19 cellular contexts compared by ENCODE assay signal in genomic region chr2:205051417-205051816, GRCh38.
DNase-seq lines count a peak whose midpoint lies in the region; TF ChIP-seq lines count a peak whose summit lies in the region.
"Had no signal": no experiment of that assay in that cellular context is flagged by ENCODE, and none has a peak within 500 bp of the region (broad histone marks: within the 10 kb centered on the region; RNA-seq: fewer than 3 reads in every experiment).

No MANE protein-coding gene starts in this region.

- H4K20me1 ChIP-seq in OCI-LY3 (ENCODE audit: insufficient read depth, low read length): no peaks in the 10 kb centered on the region
- H4K20me1 ChIP-seq in neural cell (ENCODE audit: insufficient read depth): no peaks in the 10 kb centered on the region
- H4K20me1 ChIP-seq: BLaER1 had no signal

- DNase-seq in BE2C (no peak), epithelial cell of proximal tubule (ENCODE audit: low read depth) (no peak), GDM1 (lab: John Stamatoyannopoulos, UW) (no peak), NCI-H226 (no peak), NCI-H524 (lab: John Stamatoyannopoulos, UW) (no peak)
- no peak for DNase-seq in activated naive CD8-positive, alpha-beta T cell treated with anti-CD3 and anti-CD28 coated beads for 36 hours
- DNase-seq: activated CD8-positive, alpha-beta memory T cell treated with anti-CD3 and anti-CD28 coated beads, Interleukin-2, amount 10 ng/mL, durations not matched to agents 7 days and 5 days; adrenal gland; effector CD8-positive, alpha-beta T cell; foreskin melanocyte; NCI-H1436 treated with DMSO at 0.1 percent for 48 hours; RPMI8226; stimulated activated CD8-positive, alpha-beta memory T cell treated with anti-CD3 and anti-CD28 coated beads, Interleukin-4, amount 100 ng/mL, for 48 hours had no signal

- H2AFZ ChIP-seq in OCI-LY3 (ENCODE audit: low read depth, low read length): no peak overlapping the region
- H2AFZ ChIP-seq in neural cell (ENCODE audit: low read depth, low read length): no peak overlapping the region
- H2AFZ ChIP-seq: parathyroid adenoma had no signal

- H3K9me2 ChIP-seq in neural cell (ENCODE audit: insufficient read depth, low read length): no peaks in the 10 kb centered on the region

- H3K4me2 ChIP-seq in OCI-LY3 (ENCODE audit: low read length) (no peak overlapping the region), neural cell (ENCODE audit: low read length) (no peak overlapping the region)
- H3K4me2 ChIP-seq: BLaER1 had no signal

- peaks cover 4% of the 10 kb centered on the region for H3K36me3 Mint-ChIP-seq in activated naive CD8-positive, alpha-beta T cell treated with anti-CD3 and anti-CD28 coated beads for 36 hours
- H3K36me3 Mint-ChIP-seq: activated CD8-positive, alpha-beta memory T cell treated with anti-CD3 and anti-CD28 coated beads, Interleukin-2, amount 10 ng/mL, durations not matched to agents 7 days and 5 days had no signal

- H3K27me3 ChIP-seq in BE2C (no peaks in the 10 kb centered on the region), OCI-LY3 (ENCODE audit: low read depth, low read length) (no peaks in the 10 kb centered on the region), neural cell (ENCODE audit: insufficient read depth, low read depth, low read length) (no peaks in the 10 kb centered on the region)
- H3K27me3 ChIP-seq: adrenal gland, BLaER1 had no signal

- H3K4me1 ChIP-seq in BE2C (peaks cover 23% of the 10 kb centered on the region), OCI-LY3 (ENCODE audit: low read length) (0 out of 2 replicates have a peak, but pooled peaks cover 3% of the 10 kb centered on the region)
- H3K4me1 ChIP-seq: BLaER1 had no signal

- no peaks in the 10 kb centered on the region for H3F3A ChIP-seq in neural cell (ENCODE audit: insufficient read depth, low read length, poor library complexity, severe bottlenecking)

- H3K36me3 ChIP-seq in BE2C (no peaks in the 10 kb centered on the region), OCI-LY3 (replicated peaks; ENCODE audit: low read depth, low read length) (no peaks in the 10 kb centered on the region), neural cell (ENCODE audit: insufficient read depth, low read length) (no peaks in the 10 kb centered on the region)
- H3K36me3 ChIP-seq: adrenal gland, BLaER1 had no signal

- TF ChIP-seq RAD21 in neural cell (conservative IDR thresholded peaks at IDR 0.05): peak; percentile 38

- no peak overlapping the region for H3K4me3 Mint-ChIP-seq in activated naive CD8-positive, alpha-beta T cell treated with anti-CD3 and anti-CD28 coated beads for 36 hours
- H3K4me3 Mint-ChIP-seq: activated CD8-positive, alpha-beta memory T cell treated with anti-CD3 and anti-CD28 coated beads, Interleukin-2, amount 10 ng/mL, durations not matched to agents 7 days and 5 days had no signal

- H3K27ac Mint-ChIP-seq in activated naive CD8-positive, alpha-beta T cell treated with anti-CD3 and anti-CD28 coated beads for 36 hours: no peak overlapping the region
- H3K27ac Mint-ChIP-seq: activated CD8-positive, alpha-beta memory T cell treated with anti-CD3 and anti-CD28 coated beads, Interleukin-2, amount 10 ng/mL, durations not matched to agents 7 days and 5 days; activated T-helper 2 cell treated with anti-CD3 and anti-CD28 coated beads, Interferon-gamma antibody, Interleukin-2, Interleukin-4, amounts not matched to agents 10 μg/mL and 5 μg/mL and 100 μg/mL, durations not matched to agents 14 hours and 24 hours and 36 hours had no signal

- H3K9ac ChIP-seq in OCI-LY3 (ENCODE audit: low read length): no peak overlapping the region
- no peak overlapping the region for H3K9ac ChIP-seq in neural cell (ENCODE audit: low read length)
- H3K9ac ChIP-seq: BLaER1, parathyroid adenoma had no signal

- H3K9me3 Mint-ChIP-seq in activated naive CD8-positive, alpha-beta T cell treated with anti-CD3 and anti-CD28 coated beads for 36 hours: peaks cover 13% of the 10 kb centered on the region

- H3K4me3 ChIP-seq in BE2C (ENCODE audit: low read depth, low read length) (no peak overlapping the region), OCI-LY3 (ENCODE audit: low read length) (no peak overlapping the region), epithelial cell of proximal tubule (ENCODE audit: low read depth, low read length) (no peak overlapping the region), neural cell (ENCODE audit: low read length) (no peak overlapping the region)
- H3K4me3 ChIP-seq: adrenal gland, BLaER1, skin epidermis had no signal

- no peaks in the 10 kb centered on the region for H3K79me2 ChIP-seq in OCI-LY3 (ENCODE audit: low read length)
- no peaks in the 10 kb centered on the region for H3K79me2 ChIP-seq in neural cell (replicated peaks; ENCODE audit: insufficient read depth, low read length)
- H3K79me2 ChIP-seq: parathyroid adenoma had no signal

- peaks cover 8% of the 10 kb centered on the region for H3K4me1 Mint-ChIP-seq in activated naive CD8-positive, alpha-beta T cell treated with anti-CD3 and anti-CD28 coated beads for 36 hours
- H3K4me1 Mint-ChIP-seq: activated CD8-positive, alpha-beta memory T cell treated with anti-CD3 and anti-CD28 coated beads, Interleukin-2, amount 10 ng/mL, durations not matched to agents 7 days and 5 days had no signal

- no peaks in the 10 kb centered on the region for H3K27me3 Mint-ChIP-seq in activated naive CD8-positive, alpha-beta T cell treated with anti-CD3 and anti-CD28 coated beads for 36 hours
- H3K27me3 Mint-ChIP-seq: activated CD8-positive, alpha-beta memory T cell treated with anti-CD3 and anti-CD28 coated beads, Interleukin-2, amount 10 ng/mL, durations not matched to agents 7 days and 5 days had no signal

- H3K9me3 ChIP-seq in BE2C (0 out of 2 replicates have a peak, but pooled peaks cover 2% of the 10 kb centered on the region), OCI-LY3 (ENCODE audit: insufficient read depth, low read length) (no peaks in the 10 kb centered on the region), neural cell (ENCODE audit: low read length) (no peaks in the 10 kb centered on the region)
- H3K9me3 ChIP-seq: adrenal gland had no signal

- TF ChIP-seq EP300 in neural cell (conservative IDR thresholded peaks at IDR 0.05; ENCODE audit: poor library complexity, severe bottlenecking): no peak

- no peak overlapping the region for H3K27ac ChIP-seq in OCI-LY3 (ENCODE audit: low read length)
- no peak overlapping the region for H3K27ac ChIP-seq in neural cell (ENCODE audit: low read length)
- H3K27ac ChIP-seq: adrenal gland, BLaER1, parathyroid adenoma, skin epidermis had no signal

- TF ChIP-seq CTCF in BE2C (IDR thresholded peaks at IDR 0.05; ENCODE audit: low read depth, low read length) (peak; percentile 39; the same call in 1 of the 2 replicates), OCI-LY3 (IDR thresholded peaks at IDR 0.05; ENCODE audit: low read depth, low read length) (0 out of 2 replicates have a peak, but pooled peaks have one; percentile 6), epithelial cell of proximal tubule (conservative IDR thresholded peaks at IDR 0.05; ENCODE audit: low read depth, low read length) (peak; percentile 42), neural cell (IDR thresholded peaks at IDR 0.05; ENCODE audit: poor library complexity, severe bottlenecking) (peak; percentile 50)

TF ChIP-seq in neural cell, 6 proteins besides CTCF, POLR2A, EP300 and RAD21:
- TF ChIP-seq SMC3 (conservative IDR thresholded peaks at IDR 0.05; ENCODE audit: poor library complexity) (peak; percentile 34), POLR2AphosphoS5 (IDR thresholded peaks at IDR 0.05) (no peak)
